ENCODE assay signal across 13 cellular contexts in genomic region chr4:97910005-97910404, GRCh38.
A peak's percentile ranks its signal among the peaks of the same experiment; 100 is the strongest.
DNase-seq lines count a peak whose midpoint lies in the region; ATAC-seq and TF ChIP-seq lines count a peak whose summit lies in the region.
"Had no signal": no experiment of that assay in that cellular context is flagged by ENCODE, and none has a peak within 500 bp of the region (broad histone marks: within the 10 kb centered on the region; RNA-seq: fewer than 3 reads in every experiment).

No MANE protein-coding gene starts in this region.

- CTCF ChIA-PET in A673 (lab: Charles Lee), result no interaction called here

- H3K4me3 Mint-ChIP-seq in endodermal cell, result no peak overlapping the region
- H3K4me3 Mint-ChIP-seq in naive thymus-derived CD8-positive, alpha-beta T cell, result no peak overlapping the region

- no peaks in the 10 kb centered on the region for H3K36me3 ChIP-seq in A673 (ENCODE audit: insufficient read depth, low read length, poor library complexity, severe bottlenecking)
- no peaks in the 10 kb centered on the region for H3K36me3 ChIP-seq in endodermal cell (ENCODE audit: control insufficient read depth, insufficient read depth, low read length)
- H3K36me3 ChIP-seq: MG63, upper lobe of right lung had no signal

- no peaks in the 10 kb centered on the region for H3K27me3 Mint-ChIP-seq in endodermal cell (ENCODE audit: insufficient read depth)
- no peaks in the 10 kb centered on the region for H3K27me3 Mint-ChIP-seq in naive thymus-derived CD8-positive, alpha-beta T cell

- H3K9ac ChIP-seq in endodermal cell (ENCODE audit: extremely low read depth, low read length, poor library complexity, severe bottlenecking), result no peak overlapping the region

- H3K4me3 ChIP-seq in A673 (ENCODE audit: low read depth, low read length, poor library complexity, severe bottlenecking) (no peak overlapping the region), endodermal cell (ENCODE audit: low read length) (no peak overlapping the region)
- H3K4me3 ChIP-seq: MG63, upper lobe of right lung had no signal

- H3K36me3 Mint-ChIP-seq in endodermal cell (ENCODE audit: low read depth), result peaks cover 2% of the 10 kb centered on the region
- peaks cover 0 to 10% (median 0%) of the 10 kb centered on the region in 3 donors for H3K36me3 Mint-ChIP-seq in naive thymus-derived CD8-positive, alpha-beta T cell

- H3K9me3 ChIP-seq in A673 (ENCODE audit: low read depth, low read length, poor library complexity, severe bottlenecking) (no peaks in the 10 kb centered on the region), endodermal cell (ENCODE audit: control insufficient read depth, low read length) (no peaks in the 10 kb centered on the region)
- H3K9me3 ChIP-seq: MG63, upper lobe of right lung had no signal

- no peak overlapping the region for H3K27ac Mint-ChIP-seq in endodermal cell
- no peak overlapping the region for H3K27ac Mint-ChIP-seq in naive thymus-derived CD8-positive, alpha-beta T cell

- peaks cover 16% of the 10 kb centered on the region for H3K9me3 Mint-ChIP-seq in endodermal cell
- peaks cover 0 to 33% (median 18%) of the 10 kb centered on the region in 9 donors for H3K9me3 Mint-ChIP-seq in naive thymus-derived CD8-positive, alpha-beta T cell

- no TSS peak for BruUV-seq in A673 (replicated peaks; lab: Mats Ljungman, UMichigan)

- peak; percentile 2 for DNase-seq in A673 (ENCODE audit: low spot score)
- DNase-seq in NAMALWA (ENCODE audit: low spot score), result peak; percentile 34
- DNase-seq in endodermal cell, result peak; percentile 69
- no peak for DNase-seq in GOT3 (lab: John Stamatoyannopoulos, UW)
- no peak for DNase-seq in hippocampal formation (lab: John Stamatoyannopoulos, UW)
- no peak for DNase-seq in naive thymus-derived CD8-positive, alpha-beta T cell
- DNase-seq in OCI-M2 (lab: John Stamatoyannopoulos, UW; ENCODE audit: unreplicated experiment), result no peak
- DNase-seq: foreskin fibroblast, mesenchymal stem cell, MG63, right cardiac atrium, upper lobe of right lung had no signal

- peak; percentile 28; the same call in 1 of the 2 replicates for TF ChIP-seq CTCF in A673 (conservative IDR thresholded peaks at IDR 0.05; ENCODE audit: low read depth, low read length)
- TF ChIP-seq CTCF in endodermal cell (conservative IDR thresholded peaks at IDR 0.05), result peak; percentile 69

- POLR2A ChIA-PET in A673 (lab: Charles Lee; ENCODE audit: low non-redundant PET), result no interaction called here
- POLR2A ChIA-PET in naive thymus-derived CD8-positive, alpha-beta T cell (lab: Charles Lee), result no interaction called here

- ATAC-seq in GM21619 (IDR thresholded peaks at IDR 0.05; ENCODE audit: unreplicated experiment), result peak; percentile 70
- no peak for ATAC-seq in naive thymus-derived CD8-positive, alpha-beta T cell
- ATAC-seq: right cardiac atrium, upper lobe of right lung had no signal

- 72% methylated on average over 3 of the region's 3 CpGs; no CpG with 5 or more reads in 1 of the 2 experiments for WGBS in endodermal cell (ENCODE audit: insufficient coverage in 1 of 2, insufficient read length in 1 of 2), 2 experiments

- H3K27ac ChIP-seq in A673 (ENCODE audit: low read depth, low read length, poor library complexity, severe bottlenecking) (no peak overlapping the region), endodermal cell (ENCODE audit: low read depth, low read length) (no peak overlapping the region)
- H3K27ac ChIP-seq: upper lobe of right lung had no signal

- peaks cover 13% of the 10 kb centered on the region for H3K4me1 Mint-ChIP-seq in endodermal cell
- no peaks in the 10 kb centered on the region for H3K4me1 Mint-ChIP-seq in naive thymus-derived CD8-positive, alpha-beta T cell

- intact Hi-C loops in A673 (cut with micrococcal nuclease; ENCODE audit: unreplicated experiment), result no loop called here

- H3K4me1 ChIP-seq in A673 (ENCODE audit: insufficient read depth, low read length, poor library complexity, severe bottlenecking) (no peaks in the 10 kb centered on the region), endodermal cell (ENCODE audit: control insufficient read depth, insufficient read depth, low read length) (no peaks in the 10 kb centered on the region)
- H3K4me1 ChIP-seq: upper lobe of right lung had no signal

- H3K27me3 ChIP-seq in A673 (replicated peaks; ENCODE audit: insufficient read depth, low read depth, low read length, poor library complexity), result no peaks in the 10 kb centered on the region
- no peaks in the 10 kb centered on the region for H3K27me3 ChIP-seq in endodermal cell (ENCODE audit: control insufficient read depth, insufficient read depth, low read length, poor library complexity, severe bottlenecking)
- H3K27me3 ChIP-seq: MG63, upper lobe of right lung had no signal

Comparison
In these comparisons a context has a peak if more than half of its experiments do, and no peak if none do; other contexts are left out.
1. DNase-seq: peak in A673 (single experiment), NAMALWA (single experiment) and endodermal cell (single experiment); none in GOT3 (single experiment), hippocampal formation (0 of 2), naive thymus-derived CD8-positive, alpha-beta T cell (0 of 10) and OCI-M2 (single experiment).